ENCODE assay signal across 1 cellular context in genomic region chr12:24039113-24039525, GRCh38.
TF ChIP-seq lines count a peak whose summit lies in the region.

No MANE protein-coding gene starts in this region.

TF ChIP-seq in HepG2, 621 proteins besides CTCF, POLR2A, EP300 and RAD21 (continued from another document and continues in another):
- TF ChIP-seq TFE3 (CRISPR knock-in tag; IDR thresholded peaks at IDR 0.05) (peak; percentile 55; the same call in 1 of the 2 replicates), ZNF337 (CRISPR knock-in tag; IDR thresholded peaks at IDR 0.05; ENCODE audit: borderline replicate concordance, low read depth) (no peak), MTF1 (CRISPR knock-in tag; IDR thresholded peaks at IDR 0.05) (no peak), ZNF12 (CRISPR knock-in tag; IDR thresholded peaks at IDR 0.05) (peak; percentile 21; the same call in 1 of the 2 replicates), ZNF557 (CRISPR knock-in tag; IDR thresholded peaks at IDR 0.05) (no peak), SOX13 (IDR thresholded peaks at IDR 0.05) (peak; percentile 30; the same call in 1 of the 2 replicates), SOX13 (CRISPR knock-in tag; conservative IDR thresholded peaks at IDR 0.05 in 1 of 2, IDR thresholded peaks at IDR 0.05 in 1 of 2) (peak in 1 of 2 experiments; percentile 96; a peak in 2 of 4 replicates), SIX1 (CRISPR knock-in tag; IDR thresholded peaks at IDR 0.05; ENCODE audit: borderline replicate concordance) (peak; percentile 68; the same call in 1 of the 2 replicates), RBM39 (IDR thresholded peaks at IDR 0.05; ENCODE audit: low read depth, low read length, poor library complexity, severe bottlenecking) (no peak), ZNF775 (CRISPR knock-in tag; IDR thresholded peaks at IDR 0.05; ENCODE audit: borderline replicate concordance) (no peak), SMARCE1 (IDR thresholded peaks at IDR 0.05; ENCODE audit: borderline replicate concordance) (no peak), ZNF101 (CRISPR knock-in tag; IDR thresholded peaks at IDR 0.05; ENCODE audit: borderline replicate concordance, low read depth) (no peak), MIXL1 (CRISPR knock-in tag; IDR thresholded peaks at IDR 0.05) (peak; percentile 78), AFF4 (CRISPR knock-in tag; IDR thresholded peaks at IDR 0.05) (no peak), ZNF614 (CRISPR knock-in tag; IDR thresholded peaks at IDR 0.05; ENCODE audit: borderline replicate concordance) (no peak), ZFP36L1 (CRISPR knock-in tag; IDR thresholded peaks at IDR 0.05) (no peak), KAT2B (IDR thresholded peaks at IDR 0.05; ENCODE audit: borderline replicate concordance, low read depth, low read length) (no peak), RXRB (CRISPR knock-in tag; IDR thresholded peaks at IDR 0.05; ENCODE audit: borderline replicate concordance) (no peak), ZBTB42 (CRISPR knock-in tag; IDR thresholded peaks at IDR 0.05) (no peak), XRCC5 (optimal IDR thresholded peaks at IDR 0.05; ENCODE audit: low read length) (no peak), NCOR1 (IDR thresholded peaks at IDR 0.05; ENCODE audit: borderline replicate concordance, low read length) (peak; percentile 77; the same call in 1 of the 2 replicates), ZNF160 (CRISPR knock-in tag; IDR thresholded peaks at IDR 0.05) (no peak), ZMYM3 (CRISPR knock-in tag; IDR thresholded peaks at IDR 0.05) (no peak), SNRNP70 (IDR thresholded peaks at IDR 0.05; ENCODE audit: low read depth, low read length) (no peak), AHDC1 (CRISPR knock-in tag; IDR thresholded peaks at IDR 0.05; ENCODE audit: borderline replicate concordance) (peak; percentile 80; the same call in 1 of the 2 replicates), HNRNPK (IDR thresholded peaks at IDR 0.05; ENCODE audit: low read depth, low read length, poor library complexity, severe bottlenecking) (no peak), E2F1 (CRISPR knock-in tag; IDR thresholded peaks at IDR 0.05) (no peak), PAXIP1 (CRISPR knock-in tag; conservative IDR thresholded peaks at IDR 0.05) (peak; percentile 86), SRSF1 (optimal IDR thresholded peaks at IDR 0.05; ENCODE audit: low read depth, low read length) (no peak), HOXD1 (CRISPR knock-in tag; IDR thresholded peaks at IDR 0.05) (0 out of 2 replicates have a peak, but pooled peaks have one; percentile 44), YEATS4 (CRISPR knock-in tag; IDR thresholded peaks at IDR 0.05; ENCODE audit: borderline replicate concordance) (no peak), ZBTB14 (CRISPR knock-in tag; IDR thresholded peaks at IDR 0.05) (no peak), ZNF761 (CRISPR knock-in tag; conservative IDR thresholded peaks at IDR 0.05) (no peak), ZMAT5 (CRISPR knock-in tag; IDR thresholded peaks at IDR 0.05; ENCODE audit: borderline replicate concordance, low read depth) (no peak), ZKSCAN5 (CRISPR knock-in tag; IDR thresholded peaks at IDR 0.05) (no peak), KDM2A (CRISPR knock-in tag; IDR thresholded peaks at IDR 0.05; ENCODE audit: borderline replicate concordance, low read depth) (no peak), SP4 (CRISPR knock-in tag; IDR thresholded peaks at IDR 0.05) (no peak), ATF7-NPFF (CRISPR knock-in tag; IDR thresholded peaks at IDR 0.05; ENCODE audit: low read depth) (no peak), FOXA3 (CRISPR knock-in tag; IDR thresholded peaks at IDR 0.05) (peak; percentile 95), ZNF773 (CRISPR knock-in tag; IDR thresholded peaks at IDR 0.05; ENCODE audit: borderline replicate concordance) (no peak), CBFB (CRISPR knock-in tag; IDR thresholded peaks at IDR 0.05) (peak; percentile 51; the same call in 1 of the 2 replicates), NR2F6 (IDR thresholded peaks at IDR 0.05) (peak; percentile 56; the same call in 1 of the 2 replicates), NR2F6 (CRISPR knock-in tag; IDR thresholded peaks at IDR 0.05) (peak; percentile 56), ZBTB44 (CRISPR knock-in tag; IDR thresholded peaks at IDR 0.05) (no peak)
